29 cellular contexts compared by ENCODE assay signal in genomic region chr12:47910486-47910885, GRCh38. TPM values are rescaled to one million over a fixed set of nuclear protein-coding genes. Genes with fewer than 3 reads are reported as not detected.
DNase-seq lines count a peak whose midpoint lies in the region; ATAC-seq and TF ChIP-seq lines count a peak whose summit lies in the region.
"Had no signal": no experiment of that assay in that cellular context is flagged by ENCODE, and none has a peak within 500 bp of the region (broad histone marks: within the 10 kb centered on the region; RNA-seq: fewer than 3 reads in every experiment).

No MANE protein-coding gene starts in this region.

- no peaks in the 10 kb centered on the region for H3K9me3 ChIP-seq in adipocyte (ENCODE audit: control insufficient read depth, low read length)
- H3K9me3 ChIP-seq: body of pancreas, esophagus muscularis mucosa, heart right ventricle, left ventricle myocardium inferior, SJSA1 had no signal

- DNase-seq in ELR (ENCODE audit: low read depth): peak; percentile 20
- peak; percentile 34 for DNase-seq in adipocyte (ENCODE audit: low read depth)
- peak; percentile 46 for DNase-seq in fibroblast of the aortic adventitia (ENCODE audit: low read depth)
- peak; percentile 67 for DNase-seq in skeletal muscle cell (ENCODE audit: low read depth)
- DNase-seq in NAMALWA (ENCODE audit: low spot score): no peak
- no peak for DNase-seq in KG1 (lab: John Stamatoyannopoulos, UW)
- no peak for DNase-seq in activated T-cell treated with anti-CD3 and anti-CD28 coated beads, Interleukin-2, amount 50 U/mL, for 4 hours
- DNase-seq: activated CD4-positive, alpha-beta T cell treated with anti-CD3 and anti-CD28 coated beads for 36 hours; body of pancreas; CD4-positive, alpha-beta memory T cell; DMS153; effector memory CD4-positive, alpha-beta T cell; heart right ventricle; immature natural killer cell; left ventricle myocardium inferior; NCI-H1417; NCI-H2081 treated with DMSO at 0.1 percent for 48 hours; NCI-H510A; NK-92 treated with Interleukin-12 subunit alpha and Interleukin-12 subunit beta, amount 100 ng/mL, for 24 hours; substantia nigra; T-helper 1 cell had no signal

- no peak for ATAC-seq in activated T-cell treated with anti-CD3 and anti-CD28 coated beads, Interleukin-2, amount 50 U/mL, for 4 hours
- ATAC-seq: activated CD4-positive, alpha-beta T cell treated with anti-CD3 and anti-CD28 coated beads for 36 hours; body of pancreas; heart right ventricle; Panc1; sciatic nerve had no signal

- TF ChIP-seq CTCF in fibroblast of the aortic adventitia (IDR thresholded peaks at IDR 0.05; ENCODE audit: insufficient read depth, low read length): no peak

- H3K4me1 Mint-ChIP-seq in activated T-cell treated with anti-CD3 and anti-CD28 coated beads, Interleukin-2, amount 50 U/mL, for 4 hours (ENCODE audit: low read depth): peaks cover 5% of the 10 kb centered on the region
- H3K4me1 Mint-ChIP-seq: nephron had no signal

- no peaks in the 10 kb centered on the region for H3K36me3 ChIP-seq in adipocyte (ENCODE audit: control insufficient read depth, insufficient read depth, low read length, severe bottlenecking)
- H3K36me3 ChIP-seq: esophagus muscularis mucosa, heart right ventricle, left ventricle myocardium inferior, SJSA1 had no signal

- H3K27me3 ChIP-seq in adipocyte (replicated peaks; ENCODE audit: control insufficient read depth, insufficient read depth, low read length): no peaks in the 10 kb centered on the region
- H3K27me3 ChIP-seq: body of pancreas had no signal

- H3K4me3 Mint-ChIP-seq in activated T-cell treated with anti-CD3 and anti-CD28 coated beads, Interleukin-2, amount 50 U/mL, for 4 hours: no peak overlapping the region
- H3K4me3 Mint-ChIP-seq: activated CD4-positive, alpha-beta T cell treated with anti-CD3 and anti-CD28 coated beads for 36 hours; activated naive CD8-positive, alpha-beta T cell; activated T-helper 1 cell treated with anti-CD3 and anti-CD28 coated beads, Interleukin-12 subunit alpha, Interleukin-12 subunit beta, Interleukin-2, Interleukin-4 antibody, amounts not matched to agents 30 ng/mL and 10 ng/mL and 1 ng/mL, durations not matched to agents 14 hours and 24 hours and 36 hours; CD4-positive, alpha-beta memory T cell; immature natural killer cell; nephron had no signal

- peaks cover 5% of the 10 kb centered on the region for H3K9me3 Mint-ChIP-seq in activated T-cell treated with anti-CD3 and anti-CD28 coated beads, Interleukin-2, amount 50 U/mL, for 4 hours
- H3K9me3 Mint-ChIP-seq: nephron had no signal

- H3K36me3 Mint-ChIP-seq in activated T-cell treated with anti-CD3 and anti-CD28 coated beads, Interleukin-2, amount 50 U/mL, for 4 hours (ENCODE audit: insufficient read depth): no peaks in the 10 kb centered on the region
- H3K36me3 Mint-ChIP-seq: immature natural killer cell had no signal

- H3K4me1 ChIP-seq in adipocyte (ENCODE audit: control insufficient read depth, insufficient read depth, low read length): peaks cover 19% of the 10 kb centered on the region
- H3K4me1 ChIP-seq: SJSA1 had no signal

- H3K27me3 Mint-ChIP-seq in activated T-cell treated with anti-CD3 and anti-CD28 coated beads, Interleukin-2, amount 50 U/mL, for 4 hours (ENCODE audit: low read depth): peaks cover 11% of the 10 kb centered on the region

- peak overlapping the region; percentile 33 for H3K4me3 ChIP-seq in adipocyte (ENCODE audit: low read length)
- H3K4me3 ChIP-seq in fibroblast of the aortic adventitia (ENCODE audit: low read depth, low read length): no peak overlapping the region
- no peak overlapping the region for H3K4me3 ChIP-seq in skeletal muscle cell (ENCODE audit: low read depth, low read length)
- H3K4me3 ChIP-seq: body of pancreas, esophagus muscularis mucosa, heart right ventricle, left ventricle myocardium inferior, SJSA1 had no signal

- no peak overlapping the region for H3K9ac ChIP-seq in adipocyte (ENCODE audit: low read length)
- H3K9ac ChIP-seq: parathyroid adenoma had no signal

RNA-seq across cellular contexts. Expression of gene VDR, which starts 5.7 kb away (rescaled TPM):
- total RNA-seq in fibroblast of the aortic adventitia (ENCODE audit: low replicate concordance): 5.0 and 12.5 TPM in 2 replicates
- total RNA-seq in activated T-cell treated with anti-CD3 and anti-CD28 coated beads, Interleukin-2, amount 50 U/mL, for 4 hours: 10 to 100 TPM; 83.5 to 95.1 (median 87.3) TPM

RNA-seq across cellular contexts. Expression of gene TMEM106C, which starts 52.9 kb away (rescaled TPM):
- total RNA-seq in fibroblast of the aortic adventitia (ENCODE audit: low replicate concordance): 13.4 and 90.7 TPM in 2 replicates
- total RNA-seq in activated T-cell treated with anti-CD3 and anti-CD28 coated beads, Interleukin-2, amount 50 U/mL, for 4 hours: 10 to 100 TPM; 60.7 to 72.8 (median 63.1) TPM

Comparison
In these comparisons a context has a peak if more than half of its experiments do, and no peak if none do; other contexts are left out.
1. DNase-seq: peak in ELR (single experiment), adipocyte (single experiment), fibroblast of the aortic adventitia (single experiment) and skeletal muscle cell (single experiment); none in NAMALWA (single experiment), KG1 (single experiment) and activated T-cell treated with anti-CD3 and anti-CD28 coated beads, Interleukin-2, amount 50 U/mL, for 4 hours (single experiment).